28 cellular contexts compared by ENCODE assay signal in genomic region chr4:121183359-121183758, GRCh38. TPM values are rescaled to one million over a fixed set of nuclear protein-coding genes. Genes with fewer than 3 reads are reported as not detected.
A peak's percentile ranks its signal among the peaks of the same experiment; 100 is the strongest.
DNase-seq lines count a peak whose midpoint lies in the region; ATAC-seq and TF ChIP-seq lines count a peak whose summit lies in the region.
"Had no signal": no experiment of that assay in that cellular context is flagged by ENCODE, and none has a peak within 500 bp of the region (broad histone marks: within the 10 kb centered on the region; RNA-seq: fewer than 3 reads in every experiment).

No MANE protein-coding gene starts in this region.

- peaks cover 3% of the 10 kb centered on the region for H3K9me3 Mint-ChIP-seq in T-helper 2 cell treated with Interferon-gamma antibody and Interleukin-4, amounts not matched to agents 5 μg/mL and 100 μg/mL, for 36 hours
- H3K9me3 Mint-ChIP-seq in naive thymus-derived CD4-positive, alpha-beta T cell: peaks cover 0 to 8% (median 0%) of the 10 kb centered on the region in 11 donors

- peaks cover 50% of the 10 kb centered on the region for H3K4me1 Mint-ChIP-seq in T-helper 2 cell treated with Interferon-gamma antibody and Interleukin-4, amounts not matched to agents 5 μg/mL and 100 μg/mL, for 36 hours (ENCODE audit: low read depth)
- peaks cover 44% of the 10 kb centered on the region for H3K4me1 Mint-ChIP-seq in T-helper 17 cell
- H3K4me1 Mint-ChIP-seq in naive thymus-derived CD4-positive, alpha-beta T cell: peaks cover 43 to 93% (median 78%) of the 10 kb centered on the region in 7 donors

- POLR2A ChIA-PET in naive thymus-derived CD4-positive, alpha-beta T cell (lab: Charles Lee): interaction anchor here (1.4 to 9.8 kb wide), 4 partner anchors 12 to 32 kb away, joined by 4 to 63 read pairs (median 12); no protein-coding TSS in a partner anchor

- H3K4me3 Mint-ChIP-seq in T-helper 2 cell treated with Interferon-gamma antibody and Interleukin-4, amounts not matched to agents 5 μg/mL and 100 μg/mL, for 36 hours: peak overlapping the region; percentile 3
- no peak overlapping the region for H3K4me3 Mint-ChIP-seq in T-helper 17 cell
- H3K4me3 Mint-ChIP-seq in naive thymus-derived CD4-positive, alpha-beta T cell: peak overlapping the region in 7 of 10 donors; percentile 6 to 87 (median 75)
- H3K4me3 Mint-ChIP-seq: memory B cell had no signal

- no peak overlapping the region for H3K27ac Mint-ChIP-seq in T-helper 2 cell treated with Interferon-gamma antibody and Interleukin-4, amounts not matched to agents 5 μg/mL and 100 μg/mL, for 36 hours
- H3K27ac Mint-ChIP-seq in T-helper 17 cell: peak overlapping the region; percentile 96
- peak overlapping the region in 8 of 9 donors; percentile 92 to 97 (median 95) for H3K27ac Mint-ChIP-seq in naive thymus-derived CD4-positive, alpha-beta T cell
- H3K27ac Mint-ChIP-seq: memory B cell had no signal

- H3K36me3 ChIP-seq in BLaER1: no peaks in the 10 kb centered on the region
- no peaks in the 10 kb centered on the region for H3K36me3 ChIP-seq in naive thymus-derived CD4-positive, alpha-beta T cell (ENCODE audit: control insufficient read depth in 2 of 3, insufficient read depth in 3 of 3, low read length in 3 of 3)
- no peaks in the 10 kb centered on the region for H3K36me3 ChIP-seq in left ventricle myocardium inferior
- H3K36me3 ChIP-seq: brain microvascular endothelial cell, thyroid gland had no signal

- peak overlapping the region; percentile 61 for H3K4me2 ChIP-seq in BLaER1
- H3K4me2 ChIP-seq: SK-N-SH had no signal

- no peak for ATAC-seq in T-helper 17 cell
- no peak for ATAC-seq in naive thymus-derived CD4-positive, alpha-beta T cell
- ATAC-seq in GM18511 (IDR thresholded peaks at IDR 0.05; ENCODE audit: unreplicated experiment): no peak
- no peak for ATAC-seq in GM19455 (IDR thresholded peaks at IDR 0.05; ENCODE audit: unreplicated experiment)

- intact Hi-C loops in naive thymus-derived CD4-positive, alpha-beta T cell (cut with micrococcal nuclease): loop anchor here (2.0 to 10.0 kb wide), 4 partner anchors 46 to 971 kb away; partner anchors contain the start of genes BLTP1 (in 1 of the 2) and EXOSC9 (in 1 of the 2)
- intact Hi-C loops in left ventricle myocardium inferior (cut with micrococcal nuclease): no loop called here

- H3K9me3 ChIP-seq in BLaER1: peaks cover 12% of the 10 kb centered on the region
- H3K9me3 ChIP-seq in T-helper 17 cell (ENCODE audit: control insufficient read depth, low read length, poor library complexity, severe bottlenecking): no peaks in the 10 kb centered on the region
- H3K9me3 ChIP-seq in naive thymus-derived CD4-positive, alpha-beta T cell (ENCODE audit: control insufficient read depth in 2 of 3, low read length in 3 of 3): no peaks in the 10 kb centered on the region
- H3K9me3 ChIP-seq in left ventricle myocardium inferior (replicated peaks): no peaks in the 10 kb centered on the region
- H3K9me3 ChIP-seq: SK-N-SH, thyroid gland had no signal

- no peak overlapping the region for H3K9ac ChIP-seq in BLaER1
- H3K9ac ChIP-seq: SK-N-SH had no signal

- H3K27ac ChIP-seq in BLaER1 (no peak overlapping the region), left ventricle myocardium inferior (replicated peaks) (no peak overlapping the region)
- peak overlapping the region; percentile 94 for H3K27ac ChIP-seq in naive thymus-derived CD4-positive, alpha-beta T cell (ENCODE audit: low read depth, low read length)
- H3K27ac ChIP-seq: brain microvascular endothelial cell, thyroid gland had no signal

- no peaks in the 10 kb centered on the region for H4K20me1 ChIP-seq in BLaER1

- DNase-seq in T-helper 2 cell treated with Interferon-gamma antibody and Interleukin-4, amounts not matched to agents 5 μg/mL and 100 μg/mL, for 36 hours (ENCODE audit: low spot score): no peak
- no peak for DNase-seq in T-helper 2 cell
- no peak for DNase-seq in T-helper 17 cell
- DNase-seq in naive thymus-derived CD4-positive, alpha-beta T cell: no peak
- no peak for DNase-seq in left ventricle myocardium inferior
- DNase-seq: 8988T; activated CD4-positive, alpha-beta T cell treated with anti-CD3 and anti-CD28 coated beads for 48 hours; activated effector memory CD4-positive, alpha-beta T cell treated with Interleukin-2 at 50 U/mL for 16 hours; amniotic stem cell; brain microvascular endothelial cell; COR-L47; GDM1; HCEC 1CT; hippocampal formation; NCI-H2081; NCI-H774; SK-N-SH; thyroid gland had no signal

- TF ChIP-seq CTCF in left ventricle myocardium inferior (IDR thresholded peaks at IDR 0.05; ENCODE audit: borderline replicate concordance): no peak

- H3K4me1 ChIP-seq in BLaER1 (peaks cover 41% of the 10 kb centered on the region), left ventricle myocardium inferior (no peaks in the 10 kb centered on the region)
- H3K4me1 ChIP-seq in naive thymus-derived CD4-positive, alpha-beta T cell (ENCODE audit: control insufficient read depth in 2 of 2, insufficient read depth in 2 of 2, low read length in 2 of 2): peaks cover 38 to 42% of the 10 kb centered on the region in 2 donors
- H3K4me1 ChIP-seq: thyroid gland had no signal

- no peaks in the 10 kb centered on the region for H3K27me3 ChIP-seq in BLaER1
- H3K27me3 ChIP-seq in naive thymus-derived CD4-positive, alpha-beta T cell (ENCODE audit: control insufficient read depth in 2 of 2, insufficient read depth in 2 of 2, low read length in 2 of 2): no peaks in the 10 kb centered on the region
- peaks cover 15% of the 10 kb centered on the region for H3K27me3 ChIP-seq in left ventricle myocardium inferior (ENCODE audit: low read depth)
- H3K27me3 ChIP-seq: brain microvascular endothelial cell, thyroid gland had no signal

- H3K36me3 Mint-ChIP-seq in T-helper 2 cell treated with Interferon-gamma antibody and Interleukin-4, amounts not matched to agents 5 μg/mL and 100 μg/mL, for 36 hours (ENCODE audit: low read depth): peaks cover 14% of the 10 kb centered on the region
- H3K36me3 Mint-ChIP-seq in T-helper 17 cell (ENCODE audit: low read depth): peaks cover 7% of the 10 kb centered on the region
- peaks cover 0 to 36% (median 4%) of the 10 kb centered on the region in 5 donors for H3K36me3 Mint-ChIP-seq in naive thymus-derived CD4-positive, alpha-beta T cell
- H3K36me3 Mint-ChIP-seq: IgD-negative memory B cell, memory B cell had no signal

- CTCF ChIA-PET in naive thymus-derived CD4-positive, alpha-beta T cell (lab: Charles Lee): interaction anchor here (0.8 to 1.7 kb wide), 3 partner anchors 9 to 70 kb away, joined by 3 to 13 read pairs (median 4); no protein-coding TSS in a partner anchor

- peaks cover 1% of the 10 kb centered on the region for H3K27me3 Mint-ChIP-seq in T-helper 2 cell treated with Interferon-gamma antibody and Interleukin-4, amounts not matched to agents 5 μg/mL and 100 μg/mL, for 36 hours (ENCODE audit: low read depth)
- H3K27me3 Mint-ChIP-seq in T-helper 17 cell: no peaks in the 10 kb centered on the region
- no peaks in the 10 kb centered on the region for H3K27me3 Mint-ChIP-seq in naive thymus-derived CD4-positive, alpha-beta T cell
- H3K27me3 Mint-ChIP-seq: IgD-negative memory B cell; stimulated activated naive CD8-positive, alpha-beta T cell treated with anti-CD3 and anti-CD28 coated beads, Interleukin-15, Interleukin-2, amounts not matched to agents 100 ng/mL and 50 ng/mL, for 24 hours had no signal

- H3K4me3 ChIP-seq in BLaER1: no peak overlapping the region
- H3K4me3 ChIP-seq in naive thymus-derived CD4-positive, alpha-beta T cell (ENCODE audit: low read length): no peak overlapping the region
- H3K4me3 ChIP-seq in left ventricle myocardium inferior: no peak overlapping the region
- H3K4me3 ChIP-seq: thyroid gland had no signal

RNA-seq across cellular contexts. Expression of gene TNIP3, which starts 19.2 kb away (rescaled TPM):
- total RNA-seq in T-helper 17 cell (under 1 TPM; 0.12 to 0.47 TPM), left ventricle myocardium inferior (not detected)
- total RNA-seq in naive thymus-derived CD4-positive, alpha-beta T cell: 1 to 10 TPM in 2 of 5 experiments, under 1 TPM in 3; 0.57 to 1.8 (median 0.90) TPM
- under 1 TPM; 0.30 to 0.62 TPM for polyA plus RNA-seq in naive thymus-derived CD4-positive, alpha-beta T cell
- total RNA-seq: chondrocyte, endothelial cell of umbilical vein, myocyte, skeletal muscle tissue, thyroid gland had no signal
- polyA plus RNA-seq: endothelial cell of umbilical vein, IgD-negative memory B cell had no signal
